In the genomic region with DNA sequence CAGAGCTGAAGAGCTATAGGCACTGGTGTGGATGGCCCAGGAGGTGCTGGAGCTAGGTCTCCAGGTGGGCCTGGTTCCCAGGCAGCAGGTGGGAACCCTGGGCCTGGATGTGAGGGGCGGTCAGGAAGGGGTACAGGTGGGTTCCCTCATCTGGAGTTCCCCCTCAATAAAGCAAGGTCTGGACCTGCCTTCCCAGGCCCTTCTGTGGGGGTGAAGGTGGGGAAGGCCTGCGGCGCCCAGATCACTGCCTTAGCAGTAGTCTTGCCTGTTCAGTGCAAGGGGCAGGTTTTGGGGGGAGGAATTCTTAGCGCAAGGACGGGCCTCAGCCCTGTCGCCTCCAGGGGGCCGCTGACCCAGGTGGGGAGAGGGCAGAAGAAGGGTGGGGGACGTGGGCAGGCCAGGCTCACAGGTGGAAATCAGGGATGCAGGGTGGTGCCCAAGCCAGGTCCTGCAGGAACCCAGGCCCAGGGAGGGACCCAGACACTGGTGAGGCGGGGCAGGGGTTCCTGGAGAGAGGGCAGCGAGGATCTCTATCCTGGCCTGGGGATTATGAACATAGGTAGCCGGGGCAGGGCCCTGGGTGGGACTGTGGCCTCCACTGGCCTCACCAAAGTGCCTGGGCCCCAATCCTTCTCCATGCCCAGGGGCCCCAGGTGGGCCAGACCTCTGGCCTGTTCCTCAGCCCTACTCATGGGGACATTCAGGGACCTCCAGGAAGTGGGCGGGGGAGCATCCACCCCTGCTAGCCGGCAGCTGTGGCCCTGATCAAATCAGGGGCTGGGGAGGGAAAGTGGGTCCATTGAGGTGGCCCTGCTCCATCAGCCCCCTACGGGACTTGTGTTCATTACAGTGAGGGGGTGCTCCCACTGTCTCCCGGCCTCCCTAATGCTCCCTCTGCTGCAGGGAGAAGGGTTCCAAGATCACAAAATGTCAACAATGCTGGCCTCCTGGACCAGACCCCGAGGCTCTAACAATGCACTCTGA, we compare ENCODE assay signal across 13 cellular contexts.
"Had no signal": no experiment of that assay in that cellular context is flagged by ENCODE, and none has a peak within 500 bp of the region (broad histone marks: within the 10 kb centered on the region; RNA-seq: fewer than 3 reads in every experiment).

No MANE protein-coding gene starts in this region.

- DNase-seq: activated CD4-positive, CD25-positive, alpha-beta regulatory T cell treated with anti-CD3 and anti-CD28 coated beads, Interleukin-2, amount 50 U/mL, for 72 hours; dermis blood vessel endothelial cell; effector memory CD8-positive, alpha-beta T cell; hippocampal formation; left colon; midbrain; stimulated activated naive B cell treated with anti-CD40 and anti-IgM and Interleukin-4, amounts not matched to agents 10 μg/mL and 1 μg/mL and 100 μg/mL, for 72 hours; T-helper 2 cell; thyroid gland had no signal

- H3K27ac Mint-ChIP-seq: activated naive CD8-positive, alpha-beta T cell; effector memory CD8-positive, alpha-beta T cell; stimulated activated naive B cell treated with anti-CD40 and anti-IgM and Interleukin-4, amounts not matched to agents 10 μg/mL and 1 μg/mL and 100 μg/mL, for 72 hours had no signal

- H3K4me3 Mint-ChIP-seq: activated naive CD8-positive, alpha-beta T cell; effector memory CD8-positive, alpha-beta T cell; stimulated activated naive B cell treated with anti-CD40 and anti-IgM and Interleukin-4, amounts not matched to agents 10 μg/mL and 1 μg/mL and 100 μg/mL, for 72 hours had no signal

- H3K36me3 Mint-ChIP-seq: activated naive CD8-positive, alpha-beta T cell; stimulated activated naive B cell treated with anti-CD40 and anti-IgM and Interleukin-4, amounts not matched to agents 10 μg/mL and 1 μg/mL and 100 μg/mL, for 72 hours had no signal

- H3K9me3 Mint-ChIP-seq: effector memory CD8-positive, alpha-beta T cell; stimulated activated naive B cell treated with anti-CD40 and anti-IgM and Interleukin-4, amounts not matched to agents 10 μg/mL and 1 μg/mL and 100 μg/mL, for 72 hours had no signal

- H2AFZ ChIP-seq: parathyroid adenoma had no signal

- H3K4me1 ChIP-seq: thyroid gland had no signal

- H3K4me3 ChIP-seq: lung, thyroid gland had no signal

- H3K9ac ChIP-seq: parathyroid adenoma had no signal

- H3K4me1 Mint-ChIP-seq: stimulated activated naive B cell treated with anti-CD40 and anti-IgM and Interleukin-4, amounts not matched to agents 10 μg/mL and 1 μg/mL and 100 μg/mL, for 72 hours had no signal

- ATAC-seq: effector memory CD8-positive, alpha-beta T cell; left colon; stimulated activated naive B cell treated with anti-CD40 and anti-IgM and Interleukin-4, amounts not matched to agents 10 μg/mL and 1 μg/mL and 100 μg/mL, for 72 hours had no signal

- H3K36me3 ChIP-seq: thyroid gland had no signal

- H3K27me3 ChIP-seq: thyroid gland had no signal

- H3K27ac ChIP-seq: parathyroid adenoma, thyroid gland, VCaP had no signal

- H3K9me3 ChIP-seq: thyroid gland had no signal

- H3K27me3 Mint-ChIP-seq: activated naive CD8-positive, alpha-beta T cell; effector memory CD8-positive, alpha-beta T cell had no signal
